ENCODE assay signal across 8 cellular contexts in genomic region chr1:227318003-227318851, GRCh38. TPM values are rescaled to one million over a fixed set of nuclear protein-coding genes. Genes with fewer than 3 reads are reported as not detected.
DNase-seq lines count a peak whose midpoint lies in the region; ATAC-seq and TF ChIP-seq lines count a peak whose summit lies in the region.

A gene with protein sequence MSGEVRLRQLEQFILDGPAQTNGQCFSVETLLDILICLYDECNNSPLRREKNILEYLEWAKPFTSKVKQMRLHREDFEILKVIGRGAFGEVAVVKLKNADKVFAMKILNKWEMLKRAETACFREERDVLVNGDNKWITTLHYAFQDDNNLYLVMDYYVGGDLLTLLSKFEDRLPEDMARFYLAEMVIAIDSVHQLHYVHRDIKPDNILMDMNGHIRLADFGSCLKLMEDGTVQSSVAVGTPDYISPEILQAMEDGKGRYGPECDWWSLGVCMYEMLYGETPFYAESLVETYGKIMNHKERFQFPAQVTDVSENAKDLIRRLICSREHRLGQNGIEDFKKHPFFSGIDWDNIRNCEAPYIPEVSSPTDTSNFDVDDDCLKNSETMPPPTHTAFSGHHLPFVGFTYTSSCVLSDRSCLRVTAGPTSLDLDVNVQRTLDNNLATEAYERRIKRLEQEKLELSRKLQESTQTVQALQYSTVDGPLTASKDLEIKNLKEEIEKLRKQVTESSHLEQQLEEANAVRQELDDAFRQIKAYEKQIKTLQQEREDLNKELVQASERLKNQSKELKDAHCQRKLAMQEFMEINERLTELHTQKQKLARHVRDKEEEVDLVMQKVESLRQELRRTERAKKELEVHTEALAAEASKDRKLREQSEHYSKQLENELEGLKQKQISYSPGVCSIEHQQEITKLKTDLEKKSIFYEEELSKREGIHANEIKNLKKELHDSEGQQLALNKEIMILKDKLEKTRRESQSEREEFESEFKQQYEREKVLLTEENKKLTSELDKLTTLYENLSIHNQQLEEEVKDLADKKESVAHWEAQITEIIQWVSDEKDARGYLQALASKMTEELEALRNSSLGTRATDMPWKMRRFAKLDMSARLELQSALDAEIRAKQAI (N-terminal part only) (minus strand): TSS chr1:227318492. CDS start chr1:227317182, 1,310 bp downstream.

- ATAC-seq in GM23338 (peak; percentile 66), WTC11 (peak; percentile 80), left colon (peak; percentile 68), HG02885 (IDR thresholded peaks at IDR 0.05; ENCODE audit: poor library complexity, unreplicated experiment) (no peak)

- H4K20me1 ChIP-seq in GM23338 (replicated peaks; ENCODE audit: insufficient read depth): no peaks in the 10 kb centered on the region

- peaks cover 14% of the 10 kb centered on the region; the same call in 1 of the 2 replicates for H3K4me1 ChIP-seq in GM23338 (ENCODE audit: insufficient read depth)

- no peaks in the 10 kb centered on the region for H3K36me3 ChIP-seq in GM23338 (ENCODE audit: insufficient read depth)

- intact Hi-C loops in left colon (cut with DNase I, micrococcal nuclease): no loop called here

- POLR2A ChIA-PET in WTC11 (lab: Charles Lee): interaction anchor here (0.6 to 1.1 kb wide), 3 partner anchors 12 to 694 kb away, joined by 3 to 4 read pairs (median 4); no protein-coding TSS in a partner anchor

- H3K9me3 Mint-ChIP-seq in GM23338 (no peaks in the 10 kb centered on the region), WTC11 (no peaks in the 10 kb centered on the region)

- H3K4me2 ChIP-seq in GM23338: peak within 1 kb of the TSS; percentile 81

- H3K27ac ChIP-seq in GM23338 (ENCODE audit: low read depth): peak within 1 kb of the TSS; percentile 92

- peak within 1 kb of the TSS; percentile 52; the same call in 1 of the 2 replicates for H2AFZ ChIP-seq in GM23338

- no peaks in the 10 kb centered on the region for H3K9me2 ChIP-seq in GM23338 (ENCODE audit: insufficient read depth)

- peaks cover 43% of the 10 kb centered on the region for H3K79me2 ChIP-seq in GM23338 (replicated peaks; ENCODE audit: insufficient read depth)

- H3K36me3 Mint-ChIP-seq in GM23338 (ENCODE audit: low read depth): 0 out of 3 replicates have a peak, but pooled peaks cover 3% of the 10 kb centered on the region
- H3K36me3 Mint-ChIP-seq in WTC11: no peaks in the 10 kb centered on the region

- H3F3A ChIP-seq in GM23338 (replicated peaks; ENCODE audit: low read depth): no peaks in the 10 kb centered on the region; the same call in 1 of the 2 replicates

- H3K27ac Mint-ChIP-seq in GM23338: peak within 1 kb of the TSS; percentile 97
- peak within 1 kb of the TSS; percentile 97 for H3K27ac Mint-ChIP-seq in WTC11

- H3K27me3 ChIP-seq in GM23338 (ENCODE audit: insufficient read depth): no peaks in the 10 kb centered on the region

- DNase-seq in CMK (ENCODE audit: low read depth): peak; percentile 95
- peak; percentile 80 for DNase-seq in GM23338 (ENCODE audit: low spot score)
- DNase-seq in NCI-H2081 (lab: John Stamatoyannopoulos, UW): peak; percentile 95
- DNase-seq in WTC11 (ENCODE audit: low spot score): peak; percentile 79
- DNase-seq in dermis blood vessel endothelial cell: peak; percentile 95
- DNase-seq in left colon: peak; percentile 80 to 81
- DNase-seq in stimulated activated CD4-positive, alpha-beta T cell treated with anti-CD3 and anti-CD28 coated beads, Interleukin-1b, Interleukin-23, amount 100 ng/mL, for 24 hours (ENCODE audit: low read depth in 4 of 4, low spot score in 1 of 4): peak in 3 of 4 experiments; percentile 6 to 21 (median 17)

- CTCF ChIA-PET in WTC11 (lab: Charles Lee): interaction anchor here (0.5 to 2.2 kb wide), 3 partner anchors 119 to 1141 kb away, joined by 4 to 6 read pairs (median 4); no protein-coding TSS in a partner anchor

- peak within 1 kb of the TSS; percentile 70 for H3K4me3 ChIP-seq in GM23338

- H3K4me3 Mint-ChIP-seq in GM23338 (peak within 1 kb of the TSS; percentile 92), WTC11 (peak within 1 kb of the TSS; percentile 90)

- H3K27me3 Mint-ChIP-seq in GM23338 (ENCODE audit: insufficient read depth, low read depth, poor library complexity) (peaks cover 12% of the 10 kb centered on the region), WTC11 (ENCODE audit: low read depth) (peaks cover 3% of the 10 kb centered on the region; the same call in 1 of the 2 replicates)

- TF ChIP-seq CTCF in GM23338 (conservative IDR thresholded peaks at IDR 0.05; ENCODE audit: low read depth in 2 of 2): no peak
- no peak for TF ChIP-seq CTCF in WTC11 (IDR thresholded peaks at IDR 0.05)

- H3K4me1 Mint-ChIP-seq in GM23338 (peaks cover 32% of the 10 kb centered on the region), WTC11 (peaks cover 28% of the 10 kb centered on the region)

TF ChIP-seq in GM23338, 12 proteins besides CTCF, POLR2A, EP300 and RAD21:
- TF ChIP-seq POLR2AphosphoS5 (IDR thresholded peaks at IDR 0.05; ENCODE audit: low read depth) (peak; percentile 60), CREB1 (CRISPR knock-in tag; IDR thresholded peaks at IDR 0.05; ENCODE audit: low read depth) (no peak)
TF ChIP-seq in GM23338: peak in this region for 1.

TF ChIP-seq in WTC11, 78 proteins besides CTCF, POLR2A, EP300 and RAD21 (continues in another document):
- TF ChIP-seq NR1H2 (CRISPR knock-in tag; IDR thresholded peaks at IDR 0.05) (no peak), ARID4B (CRISPR knock-in tag; IDR thresholded peaks at IDR 0.05; ENCODE audit: borderline replicate concordance) (0 out of 2 replicates have a peak, but pooled peaks have one; percentile 31), ZSCAN18 (CRISPR knock-in tag; IDR thresholded peaks at IDR 0.05) (no peak), ETV6 (CRISPR knock-in tag; IDR thresholded peaks at IDR 0.05) (peak; percentile 13; the same call in 1 of the 2 replicates), ZNF263 (CRISPR knock-in tag; IDR thresholded peaks at IDR 0.05; ENCODE audit: low read depth) (no peak), NFE2L1 (CRISPR knock-in tag; IDR thresholded peaks at IDR 0.05) (peak; percentile 34; the same call in 1 of the 2 replicates), SP1 (CRISPR knock-in tag; conservative IDR thresholded peaks at IDR 0.05) (peak; percentile 55; the same call in 1 of the 2 replicates), ZNF423 (CRISPR knock-in tag; IDR thresholded peaks at IDR 0.05) (peak; percentile 16; the same call in 1 of the 2 replicates), JUN (CRISPR knock-in tag; IDR thresholded peaks at IDR 0.05) (no peak), GABPB1 (CRISPR knock-in tag; IDR thresholded peaks at IDR 0.05) (0 out of 2 replicates have a peak, but pooled peaks have one; percentile 26), IRF2 (CRISPR knock-in tag; IDR thresholded peaks at IDR 0.05; ENCODE audit: borderline replicate concordance, low read depth) (no peak), CREM (CRISPR knock-in tag; IDR thresholded peaks at IDR 0.05) (0 out of 2 replicates have a peak, but pooled peaks have one; percentile 11)

RNA-seq across cellular contexts. Expression of the gene that starts here (rescaled TPM):
- total RNA-seq in GM23338 (2014; rRNA removed; shearing (Covaris generic)): 29.4 and 40.1 TPM in 2 replicates
- polyA plus RNA-seq in GM23338 (2016; fragmentation: Nextera tagmentation; extraction: Ambion mirVana): 12.2 and 17.7 TPM in 2 replicates
- total RNA-seq in WTC11 (2021): 22.2 to 25.2 TPM (median 22.9 TPM) in 3 replicates
- 105 and 112 TPM in 2 replicates for total RNA-seq in dermis blood vessel endothelial cell
- total RNA-seq in left colon: 10 to 100 TPM; 46.2 to 49.9 TPM

Comparison
In these comparisons a context has a peak if more than half of its experiments do, and no peak if none do; other contexts are left out.
1. DNase-seq: peak in every context shown above with its lines; median percentile 95 in CMK; 95 in NCI-H2081; 95 in dermis blood vessel endothelial cell; 80 in left colon; 80 in GM23338; 79 in WTC11; 17 in stimulated activated CD4-positive, alpha-beta T cell treated with anti-CD3 and anti-CD28 coated beads, Interleukin-1b, Interleukin-23, amount 100 ng/mL, for 24 hours.